In genomic region chr17:62135742-62136141, GRCh38 we compare ENCODE assay signal across 32 cellular contexts.
"Had no signal": no experiment of that assay in that cellular context is flagged by ENCODE, and none has a peak within 500 bp of the region (broad histone marks: within the 10 kb centered on the region; RNA-seq: fewer than 3 reads in every experiment).

No MANE protein-coding gene starts in this region.

- H3K27me3 ChIP-seq: vagina had no signal

- H3K4me3 ChIP-seq: left lung, lower lobe of right lung, pancreas, prostate gland, skin epidermis, stomach, suprapubic skin, thoracic aorta, tibial artery, upper lobe of right lung, vagina had no signal

- H3K9me3 ChIP-seq: left lung, lower lobe of right lung, pancreas, prostate gland, stomach, suprapubic skin, thoracic aorta, tibial artery, upper lobe of right lung, vagina had no signal

- H3K4me1 ChIP-seq: pancreas, prostate gland, upper lobe of right lung had no signal

- H3K27ac Mint-ChIP-seq: immature natural killer cell; nephron; stimulated activated naive B cell treated with anti-CD40 and anti-IgM and Interleukin-4, amounts not matched to agents 10 μg/mL and 1 μg/mL and 100 μg/mL, for 72 hours had no signal

- H3K36me3 ChIP-seq: left lung, lower lobe of right lung, pancreas, prostate gland, stomach, suprapubic skin, thoracic aorta, tibial artery, upper lobe of right lung, vagina had no signal

- H3K36me3 Mint-ChIP-seq: naive thymus-derived CD8-positive, alpha-beta T cell; stimulated activated naive B cell treated with anti-CD40 and anti-IgM and Interleukin-4, amounts not matched to agents 10 μg/mL and 1 μg/mL and 100 μg/mL, for 72 hours had no signal

- H3K4me3 Mint-ChIP-seq: immature natural killer cell; nephron; neural crest cell; stimulated activated naive B cell treated with anti-CD40 and anti-IgM and Interleukin-4, amounts not matched to agents 10 μg/mL and 1 μg/mL and 100 μg/mL, for 72 hours had no signal

- DNase-seq: hypothalamus; immature natural killer cell; kidney; left colon; left lung; lower lobe of right lung; mammary epithelial cell; mesenchymal stem cell; naive thymus-derived CD8-positive, alpha-beta T cell; nucleus accumbens; pancreas; posterior cingulate gyrus; retina; right cardiac atrium; stimulated activated CD4-positive, alpha-beta T cell treated with anti-CD3 and anti-CD28 coated beads, Interleukin-12 subunit alpha, Interleukin-12 subunit beta, amount 100 ng/mL, for 4 hours; stimulated activated CD4-positive, alpha-beta T cell treated with anti-CD3 and anti-CD28 coated beads, Interleukin-15, amount 100 ng/mL, for 24 hours; stimulated activated CD4-positive, alpha-beta T cell treated with anti-CD3 and anti-CD28 coated beads, Interleukin-2, amount 100 ng/mL, for 24 hours; stimulated activated CD4-positive, alpha-beta T cell treated with anti-CD3 and anti-CD28 coated beads, Interleukin-4, amount 100 ng/mL, for 1 hour; stimulated activated naive B cell treated with anti-CD40 and anti-IgM and Interleukin-4, amounts not matched to agents 10 μg/mL and 1 μg/mL and 100 μg/mL, for 72 hours; stimulated activated naive CD8-positive, alpha-beta T cell treated with anti-CD3 and anti-CD28 coated beads, Interleukin-15, Interleukin-2, amounts not matched to agents 100 U/mL and 50 U/mL, for 24 hours; stomach; tibial artery; upper lobe of right lung had no signal

- ATAC-seq: left colon; left lung; lower lobe of right lung; naive thymus-derived CD8-positive, alpha-beta T cell; pancreas; right cardiac atrium; sciatic nerve; stimulated activated naive B cell treated with anti-CD40 and anti-IgM and Interleukin-4, amounts not matched to agents 10 μg/mL and 1 μg/mL and 100 μg/mL, for 72 hours; stimulated activated naive CD8-positive, alpha-beta T cell treated with anti-CD3 and anti-CD28 coated beads, Interleukin-15, Interleukin-2, amounts not matched to agents 100 U/mL and 50 U/mL, for 24 hours; upper lobe of right lung had no signal

- H3K9me3 Mint-ChIP-seq: immature natural killer cell had no signal

- H3K4me1 Mint-ChIP-seq: immature natural killer cell, nephron, neural crest cell had no signal

- FAIRE-seq: islet of Langerhans, kidney, pancreas had no signal

- H3K27ac ChIP-seq: left lung, lower lobe of right lung, pancreas, prostate gland, skin epidermis, stomach, suprapubic skin, thoracic aorta, tibial artery, upper lobe of right lung, vagina had no signal
